In genomic region chr17:3890893-3891219, GRCh38 we compare ENCODE assay signal across 12 cellular contexts. TPM values are rescaled to one million over a fixed set of nuclear protein-coding genes. Genes with fewer than 3 reads are reported as not detected.
DNase-seq lines count a peak whose midpoint lies in the region; ATAC-seq, FAIRE-seq and TF ChIP-seq lines count a peak whose summit lies in the region.
"Had no signal": no experiment of that assay in that cellular context is flagged by ENCODE, and none has a peak within 500 bp of the region (broad histone marks: within the 10 kb centered on the region; RNA-seq: fewer than 3 reads in every experiment).

No MANE protein-coding gene starts in this region.

- H3K27ac ChIP-seq in left ventricle myocardium inferior (replicated peaks) (peak overlapping the region; percentile 82), vagina (peak overlapping the region; percentile 96), kidney (ENCODE audit: low read depth in 2 of 2, low read length in 2 of 2) (no peak overlapping the region)

- intact Hi-C loops in left ventricle myocardium inferior (cut with micrococcal nuclease) (no loop called here), Right ventricle myocardium superior (cut with DNase I) (no loop called here), vagina (cut with DNase I) (no loop called here), kidney (cut with DNase I) (no loop called here)
- intact Hi-C loops in activated T-helper 2 cell treated with anti-CD3 and anti-CD28 coated beads, Interferon-gamma antibody, Interleukin-2, Interleukin-4, amounts not matched to agents 10 μg/mL and 5 μg/mL and 100 μg/mL, durations not matched to agents 14 hours and 24 hours and 36 hours (cut with micrococcal nuclease): no loop called here

- FAIRE-seq in kidney (lab: Jason Lieb, UNC) (no peak), urothelium cell line (lab: Jason Lieb, UNC) (no peak)
- FAIRE-seq: frontal cortex had no signal

- no peak for TF ChIP-seq CTCF in left ventricle myocardium inferior (IDR thresholded peaks at IDR 0.05; ENCODE audit: borderline replicate concordance)
- no peak for TF ChIP-seq CTCF in vagina (IDR thresholded peaks at IDR 0.05)
- no peak for TF ChIP-seq CTCF in kidney (IDR thresholded peaks at IDR 0.05; ENCODE audit: borderline replicate concordance, extremely low read depth, insufficient read depth)

- H3K4me1 Mint-ChIP-seq in activated T-helper 2 cell treated with anti-CD3 and anti-CD28 coated beads, Interferon-gamma antibody, Interleukin-2, Interleukin-4, amounts not matched to agents 10 μg/mL and 5 μg/mL and 100 μg/mL, durations not matched to agents 14 hours and 24 hours and 36 hours (ENCODE audit: low read depth): peaks cover 35% of the 10 kb centered on the region

- no peaks in the 10 kb centered on the region for H3K36me3 Mint-ChIP-seq in activated T-helper 2 cell treated with anti-CD3 and anti-CD28 coated beads, Interferon-gamma antibody, Interleukin-2, Interleukin-4, amounts not matched to agents 10 μg/mL and 5 μg/mL and 100 μg/mL, durations not matched to agents 14 hours and 24 hours and 36 hours (ENCODE audit: low read depth)

- no peak overlapping the region for H3K27ac Mint-ChIP-seq in activated T-helper 2 cell treated with anti-CD3 and anti-CD28 coated beads, Interferon-gamma antibody, Interleukin-2, Interleukin-4, amounts not matched to agents 10 μg/mL and 5 μg/mL and 100 μg/mL, durations not matched to agents 14 hours and 24 hours and 36 hours

- peaks cover 6% of the 10 kb centered on the region for H3K27me3 Mint-ChIP-seq in activated T-helper 2 cell treated with anti-CD3 and anti-CD28 coated beads, Interferon-gamma antibody, Interleukin-2, Interleukin-4, amounts not matched to agents 10 μg/mL and 5 μg/mL and 100 μg/mL, durations not matched to agents 14 hours and 24 hours and 36 hours (ENCODE audit: low read depth)

- TF ChIP-seq POLR2A in vagina (IDR thresholded peaks at IDR 0.05): no peak

- H3K9me3 Mint-ChIP-seq in activated T-helper 2 cell treated with anti-CD3 and anti-CD28 coated beads, Interferon-gamma antibody, Interleukin-2, Interleukin-4, amounts not matched to agents 10 μg/mL and 5 μg/mL and 100 μg/mL, durations not matched to agents 14 hours and 24 hours and 36 hours: no peaks in the 10 kb centered on the region

- H3K27me3 ChIP-seq in left ventricle myocardium inferior (ENCODE audit: low read depth): no peaks in the 10 kb centered on the region
- no peaks in the 10 kb centered on the region for H3K27me3 ChIP-seq in mucosa of stomach (ENCODE audit: control insufficient read depth, insufficient read depth, low read length)
- H3K27me3 ChIP-seq in vagina: no peaks in the 10 kb centered on the region

- no peak for DNase-seq in left ventricle myocardium inferior
- no peak for DNase-seq in Right ventricle myocardium superior
- no peak for DNase-seq in activated T-helper 2 cell treated with anti-CD3 and anti-CD28 coated beads, Interferon-gamma antibody, Interleukin-2, Interleukin-4, amounts not matched to agents 10 μg/mL and 5 μg/mL and 100 μg/mL, durations not matched to agents 14 hours and 24 hours and 36 hours (ENCODE audit: low spot score)
- DNase-seq in vagina (ENCODE audit: extremely low spot score in 2 of 2): no peak
- DNase-seq in kidney: no peak
- DNase-seq in NCI-H1436 treated with DMSO at 0.1 percent for 48 hours (lab: John Stamatoyannopoulos, UW): no peak
- no peak for DNase-seq in urothelium cell line (ENCODE audit: low spot score)
- DNase-seq: NCI-H1105 treated with DMSO at 0.1 percent for 48 hours, OCI-M1 had no signal

- H3K4me3 Mint-ChIP-seq in activated T-helper 2 cell treated with anti-CD3 and anti-CD28 coated beads, Interferon-gamma antibody, Interleukin-2, Interleukin-4, amounts not matched to agents 10 μg/mL and 5 μg/mL and 100 μg/mL, durations not matched to agents 14 hours and 24 hours and 36 hours (ENCODE audit: low read depth): peak overlapping the region; percentile 74

- H3K9me3 ChIP-seq in left ventricle myocardium inferior (replicated peaks): no peaks in the 10 kb centered on the region
- H3K9me3 ChIP-seq in mucosa of stomach (ENCODE audit: control insufficient read depth, low read length): no peaks in the 10 kb centered on the region
- no peaks in the 10 kb centered on the region for H3K9me3 ChIP-seq in vagina
- H3K9me3 ChIP-seq in kidney (ENCODE audit: control insufficient read depth in 1 of 2, low read length in 2 of 2): no peaks in the 10 kb centered on the region
- H3K9me3 ChIP-seq: HAP-1 had no signal

- H3K4me3 ChIP-seq in left ventricle myocardium inferior (no peak overlapping the region), mucosa of stomach (ENCODE audit: low read length) (no peak overlapping the region), vagina (no peak overlapping the region), kidney (ENCODE audit: low read length in 2 of 2) (no peak overlapping the region)
- H3K4me3 ChIP-seq: HAP-1 had no signal

- H3K9ac ChIP-seq in mucosa of stomach (ENCODE audit: low read length) (peak overlapping the region; percentile 39), kidney (ENCODE audit: low read length in 2 of 2) (no peak overlapping the region)

- ATAC-seq in Right ventricle myocardium superior (ENCODE audit: poor library complexity): no peak

- H3K4me1 ChIP-seq in left ventricle myocardium inferior (peaks cover 96% of the 10 kb centered on the region), mucosa of stomach (ENCODE audit: control insufficient read depth, insufficient read depth, low read length) (peaks cover 76% of the 10 kb centered on the region), vagina (peaks cover 93% of the 10 kb centered on the region), kidney (ENCODE audit: control insufficient read depth in 1 of 2, insufficient read depth in 1 of 2, low read depth in 1 of 2, low read length in 2 of 2) (peaks cover 13 to 30% of the 10 kb centered on the region in 2 donors)

- H3K36me3 ChIP-seq in left ventricle myocardium inferior (no peaks in the 10 kb centered on the region), mucosa of stomach (ENCODE audit: control insufficient read depth, insufficient read depth, low read length) (no peaks in the 10 kb centered on the region), vagina (no peaks in the 10 kb centered on the region), kidney (ENCODE audit: control insufficient read depth in 1 of 2, insufficient read depth in 2 of 2, low read length in 2 of 2) (no peaks in the 10 kb centered on the region)
- H3K36me3 ChIP-seq: HAP-1 had no signal

RNA-seq across cellular contexts. Expression of gene CAMKK1, which starts 2.0 kb away (rescaled TPM):
- 5.5 TPM for total RNA-seq in left ventricle myocardium inferior
- total RNA-seq in Right ventricle myocardium superior: 4.0 TPM
- 6.5 and 6.6 TPM in 2 replicates for total RNA-seq in activated T-helper 2 cell treated with anti-CD3 and anti-CD28 coated beads, Interferon-gamma antibody, Interleukin-2, Interleukin-4, amounts not matched to agents 10 μg/mL and 5 μg/mL and 100 μg/mL, durations not matched to agents 14 hours and 24 hours and 36 hours
- total RNA-seq in vagina: 12.0 TPM
- 6.0 TPM for total RNA-seq in kidney
- polyA plus RNA-seq in kidney (ENCODE audit: insufficient read depth, low read depth, low replicate concordance): 2.6 TPM

RNA-seq across cellular contexts. Expression of gene P2RX1, which starts 25.4 kb away (rescaled TPM):
- total RNA-seq in left ventricle myocardium inferior (0.55 TPM), Right ventricle myocardium superior (0.08 TPM), vagina (4.2 TPM), kidney (11.2 TPM)
- total RNA-seq in activated T-helper 2 cell treated with anti-CD3 and anti-CD28 coated beads, Interferon-gamma antibody, Interleukin-2, Interleukin-4, amounts not matched to agents 10 μg/mL and 5 μg/mL and 100 μg/mL, durations not matched to agents 14 hours and 24 hours and 36 hours: 4.0 and 4.1 TPM in 2 replicates
- 3.1 TPM for polyA plus RNA-seq in kidney (ENCODE audit: insufficient read depth, low read depth, low replicate concordance)
- total RNA-seq: frontal cortex had no signal

RNA-seq across cellular contexts. Expression of gene NCBP3, which starts 44.8 kb away (rescaled TPM):
- total RNA-seq in left ventricle myocardium inferior: 18.2 TPM
- total RNA-seq in Right ventricle myocardium superior: 13.8 TPM
- 49.2 and 57.2 TPM in 2 replicates for total RNA-seq in activated T-helper 2 cell treated with anti-CD3 and anti-CD28 coated beads, Interferon-gamma antibody, Interleukin-2, Interleukin-4, amounts not matched to agents 10 μg/mL and 5 μg/mL and 100 μg/mL, durations not matched to agents 14 hours and 24 hours and 36 hours
- total RNA-seq in vagina: 20.6 TPM
- total RNA-seq in kidney: 41.5 TPM
- 14.5 TPM for polyA plus RNA-seq in kidney (ENCODE audit: insufficient read depth, low read depth, low replicate concordance)

Comparison
In these comparisons a context has a peak if more than half of its experiments do, and no peak if none do; other contexts are left out.
1. H3K27ac ChIP-seq: peak in left ventricle myocardium inferior (single experiment) and vagina (single experiment); none in kidney (0 of 2).